2 cellular contexts compared by ENCODE assay signal in genomic region chr5:168829044-168829443, GRCh38.
TF ChIP-seq lines count a peak whose summit lies in the region.

No MANE protein-coding gene starts in this region.

TF ChIP-seq in SK-N-SH, 30 proteins besides CTCF, POLR2A, EP300 and RAD21:
- TF ChIP-seq TEAD4 (IDR thresholded peaks at IDR 0.05; ENCODE audit: borderline replicate concordance, insufficient read depth) (0 out of 2 replicates have a peak, but pooled peaks have one; percentile 20), TCF12 (IDR thresholded peaks at IDR 0.05) (peak; percentile 45; the same call in 1 of the 2 replicates), TAF1 (IDR thresholded peaks at IDR 0.05; ENCODE audit: borderline replicate concordance, low read depth, low read length) (no peak), POLR2AphosphoS5 (IDR thresholded peaks at IDR 0.05; ENCODE audit: low read depth, low read length) (peak; percentile 24; the same call in 1 of the 2 replicates), RCOR1 (IDR thresholded peaks at IDR 0.05; ENCODE audit: low read length) (peak; percentile 99), MXI1 (IDR thresholded peaks at IDR 0.05; ENCODE audit: low read depth, low read length) (peak; percentile 66; the same call in 1 of the 2 replicates), NRF1 (IDR thresholded peaks at IDR 0.05; ENCODE audit: low read depth, low read length) (no peak), GATA2 (CRISPR knock-in tag; IDR thresholded peaks at IDR 0.05) (peak; percentile 100), RFX5 (IDR thresholded peaks at IDR 0.05; ENCODE audit: low read length) (0 out of 2 replicates have a peak, but pooled peaks have one; percentile 21), CHD2 (IDR thresholded peaks at IDR 0.05; ENCODE audit: low read length, partially characterized antibody) (peak; percentile 86), FOXM1 (IDR thresholded peaks at IDR 0.05; ENCODE audit: low read depth) (no peak), FOXJ3 (CRISPR knock-in tag; IDR thresholded peaks at IDR 0.05) (peak; percentile 99)

TF ChIP-seq in H1, 55 proteins besides CTCF, POLR2A, EP300 and RAD21:
- TF ChIP-seq NRF1 (IDR thresholded peaks at IDR 0.05; ENCODE audit: low read depth, low read length) (no peak), PHF8 (conservative IDR thresholded peaks at IDR 0.05; ENCODE audit: low read depth, low read length) (no peak)
